ENCODE assay signal across 11 cellular contexts in the genomic region with DNA sequence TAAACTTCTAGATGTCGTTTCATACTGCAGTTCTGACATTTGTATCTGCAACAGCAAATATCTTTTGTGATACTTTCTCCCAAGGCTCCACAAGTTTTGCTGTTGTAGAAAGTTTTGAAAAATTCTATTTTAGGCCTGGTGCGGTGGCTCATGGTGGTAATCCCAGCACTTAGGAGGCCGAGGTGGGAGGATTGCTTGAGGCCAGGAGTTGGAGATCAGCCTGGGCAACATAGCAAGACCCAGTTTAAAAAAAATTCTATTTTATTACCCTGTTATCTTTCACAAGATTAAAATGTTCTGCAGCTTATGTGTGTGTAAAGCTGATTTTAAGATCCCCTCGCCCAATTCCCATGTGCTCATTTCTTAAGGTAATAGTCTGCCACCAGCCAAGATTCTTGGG. TPM values are rescaled to one million over a fixed set of nuclear protein-coding genes. Genes with fewer than 3 reads are reported as not detected.
A peak's percentile ranks its signal among the peaks of the same experiment; 100 is the strongest.
DNase-seq lines count a peak whose midpoint lies in the region; ATAC-seq and TF ChIP-seq lines count a peak whose summit lies in the region.
"Had no signal": no experiment of that assay in that cellular context is flagged by ENCODE, and none has a peak within 500 bp of the region (broad histone marks: within the 10 kb centered on the region; RNA-seq: fewer than 3 reads in every experiment).

No MANE protein-coding gene starts in this region.

- no peaks in the 10 kb centered on the region for H3K27me3 ChIP-seq in right cardiac atrium (ENCODE audit: control insufficient read depth, insufficient read depth)
- H3K27me3 ChIP-seq in heart right ventricle: no peaks in the 10 kb centered on the region
- no peaks in the 10 kb centered on the region for H3K27me3 ChIP-seq in iPS-20b (ENCODE audit: insufficient read depth, low read length)
- H3K27me3 ChIP-seq in vagina: no peaks in the 10 kb centered on the region
- H3K27me3 ChIP-seq: transverse colon had no signal

- TF ChIP-seq CTCF in heart right ventricle (IDR thresholded peaks at IDR 0.05) (no peak), vagina (IDR thresholded peaks at IDR 0.05) (no peak)

- no peak for TF ChIP-seq POLR2A in vagina (IDR thresholded peaks at IDR 0.05)

- H3K9me3 ChIP-seq in right cardiac atrium (ENCODE audit: control insufficient read depth, low read length) (no peaks in the 10 kb centered on the region), heart right ventricle (no peaks in the 10 kb centered on the region), iPS-20b (ENCODE audit: insufficient read depth, low read depth, low read length) (no peaks in the 10 kb centered on the region), vagina (no peaks in the 10 kb centered on the region)
- H3K9me3 ChIP-seq: transverse colon had no signal

- peaks cover 37% of the 10 kb centered on the region for H3K4me1 Mint-ChIP-seq in activated T-helper 2 cell treated with anti-CD3 and anti-CD28 coated beads, Interferon-gamma antibody, Interleukin-2, Interleukin-4, amounts not matched to agents 10 μg/mL and 5 μg/mL and 100 μg/mL, durations not matched to agents 14 hours and 24 hours and 36 hours (ENCODE audit: low read depth)

- H3K4me3 Mint-ChIP-seq in activated T-helper 2 cell treated with anti-CD3 and anti-CD28 coated beads, Interferon-gamma antibody, Interleukin-2, Interleukin-4, amounts not matched to agents 10 μg/mL and 5 μg/mL and 100 μg/mL, durations not matched to agents 14 hours and 24 hours and 36 hours (ENCODE audit: low read depth): peak overlapping the region; percentile 100

- H3K36me3 ChIP-seq in heart right ventricle (peaks cover 0 to 14% (median 0%) of the 10 kb centered on the region in 9 donors), iPS-20b (ENCODE audit: insufficient read depth, low read depth, low read length) (peaks cover 27% of the 10 kb centered on the region; the same call in 1 of the 2 replicates), vagina (no peaks in the 10 kb centered on the region)
- H3K36me3 ChIP-seq: transverse colon had no signal

- H3K27me3 Mint-ChIP-seq in activated T-helper 2 cell treated with anti-CD3 and anti-CD28 coated beads, Interferon-gamma antibody, Interleukin-2, Interleukin-4, amounts not matched to agents 10 μg/mL and 5 μg/mL and 100 μg/mL, durations not matched to agents 14 hours and 24 hours and 36 hours (ENCODE audit: low read depth): no peaks in the 10 kb centered on the region

- 90% methylated on average over 4 of the region's 4 CpGs for WGBS in right cardiac atrium
- 92 to 95% methylated on average over 4 of the region's 4 CpGs for WGBS in heart right ventricle, 2 donors

- H3K36me3 Mint-ChIP-seq in activated T-helper 2 cell treated with anti-CD3 and anti-CD28 coated beads, Interferon-gamma antibody, Interleukin-2, Interleukin-4, amounts not matched to agents 10 μg/mL and 5 μg/mL and 100 μg/mL, durations not matched to agents 14 hours and 24 hours and 36 hours (ENCODE audit: low read depth): peaks cover 50% of the 10 kb centered on the region

- peaks cover 11% of the 10 kb centered on the region for H3K4me1 ChIP-seq in right cardiac atrium (ENCODE audit: control insufficient read depth, insufficient read depth, low read length)
- peaks cover 0 to 57% (median 38%) of the 10 kb centered on the region in 9 donors for H3K4me1 ChIP-seq in heart right ventricle
- H3K4me1 ChIP-seq in iPS-20b (ENCODE audit: insufficient read depth, low read length): peaks cover 24% of the 10 kb centered on the region
- peaks cover 42% of the 10 kb centered on the region for H3K4me1 ChIP-seq in vagina

- H3K9me3 Mint-ChIP-seq in activated T-helper 2 cell treated with anti-CD3 and anti-CD28 coated beads, Interferon-gamma antibody, Interleukin-2, Interleukin-4, amounts not matched to agents 10 μg/mL and 5 μg/mL and 100 μg/mL, durations not matched to agents 14 hours and 24 hours and 36 hours: no peaks in the 10 kb centered on the region

- no peak for DNase-seq in right cardiac atrium
- DNase-seq in heart right ventricle: no peak
- DNase-seq in activated T-helper 2 cell treated with anti-CD3 and anti-CD28 coated beads, Interferon-gamma antibody, Interleukin-2, Interleukin-4, amounts not matched to agents 10 μg/mL and 5 μg/mL and 100 μg/mL, durations not matched to agents 14 hours and 24 hours and 36 hours (ENCODE audit: low spot score): no peak
- no peak for DNase-seq in vagina (ENCODE audit: extremely low spot score in 2 of 2)
- DNase-seq in Kasumi-1 (lab: John Stamatoyannopoulos, UW): no peak
- no peak for DNase-seq in SKM-1 (lab: John Stamatoyannopoulos, UW; ENCODE audit: unreplicated experiment)
- DNase-seq in NCI-H1436 (lab: John Stamatoyannopoulos, UW): no peak
- DNase-seq: DMS79, hypothalamus, transverse colon had no signal

- H3K9ac ChIP-seq in iPS-20b (ENCODE audit: low read depth, low read length): peak overlapping the region; percentile 87; the same call in 1 of the 2 replicates

- intact Hi-C loops in right cardiac atrium (cut with DNase I): no loop called here
- intact Hi-C loops in heart right ventricle (cut with DNase I): loop anchor here in 6 of 10 donors (5.0 kb wide), 1 partner anchor 66 kb away; the partner anchor contains the start of genes ARF5 (in 6 of the 6) and GCC1 (in 6 of the 6)
- intact Hi-C loops in activated T-helper 2 cell treated with anti-CD3 and anti-CD28 coated beads, Interferon-gamma antibody, Interleukin-2, Interleukin-4, amounts not matched to agents 10 μg/mL and 5 μg/mL and 100 μg/mL, durations not matched to agents 14 hours and 24 hours and 36 hours (cut with micrococcal nuclease): loop anchor here (2.0 to 10.0 kb wide), 3 partner anchors 201 to 1571 kb away; partner anchors contain the start of genes AHCYL2 and ZNF800
- intact Hi-C loops in vagina (cut with DNase I): loop anchor here (5.0 kb wide), 1 partner anchor 66 kb away; the partner anchor contains the start of genes ARF5 and GCC1

- H3K27ac Mint-ChIP-seq in activated T-helper 2 cell treated with anti-CD3 and anti-CD28 coated beads, Interferon-gamma antibody, Interleukin-2, Interleukin-4, amounts not matched to agents 10 μg/mL and 5 μg/mL and 100 μg/mL, durations not matched to agents 14 hours and 24 hours and 36 hours: peak overlapping the region; percentile 99

- no peak overlapping the region for H3K27ac ChIP-seq in right cardiac atrium (ENCODE audit: low read length)
- no peak overlapping the region for H3K27ac ChIP-seq in heart right ventricle
- H3K27ac ChIP-seq in iPS-20b (ENCODE audit: low read length): no peak overlapping the region
- no peak overlapping the region for H3K27ac ChIP-seq in vagina

- H3K4me3 ChIP-seq in right cardiac atrium (ENCODE audit: low read length): peak overlapping the region; percentile 81
- H3K4me3 ChIP-seq in heart right ventricle: peak overlapping the region in 5 of 10 donors; percentile 78 to 92 (median 84)
- peak overlapping the region; percentile 86 for H3K4me3 ChIP-seq in iPS-20b (ENCODE audit: low read length)
- H3K4me3 ChIP-seq in vagina: peak overlapping the region; percentile 90

- ATAC-seq in right cardiac atrium (no peak), heart right ventricle (no peak)

RNA-seq across cellular contexts. Expression of gene SND1, which starts 1.4 kb away (rescaled TPM):
- total RNA-seq in right cardiac atrium (100 to 1,000 TPM in 2 of 4 donors, 10 to 100 TPM in 2; 87.5 to 107 (median 96.9) TPM), heart right ventricle (100 to 1,000 TPM in 1 of 10 donors, 10 to 100 TPM in 9; 66.8 to 104 (median 80.8) TPM), vagina (85.9 TPM)
- polyA plus RNA-seq in right cardiac atrium (50.0 TPM), heart right ventricle (100 to 1,000 TPM in 1 of 2 donors, 10 to 100 TPM in 1; 39.9 to 107 TPM)
- 311 TPM in 2 replicates for total RNA-seq in activated T-helper 2 cell treated with anti-CD3 and anti-CD28 coated beads, Interferon-gamma antibody, Interleukin-2, Interleukin-4, amounts not matched to agents 10 μg/mL and 5 μg/mL and 100 μg/mL, durations not matched to agents 14 hours and 24 hours and 36 hours

RNA-seq across cellular contexts. Expression of gene PAX4, which starts 35.5 kb away (rescaled TPM):
- total RNA-seq in right cardiac atrium (not detected), heart right ventricle (not detected), vagina (not detected)
- polyA plus RNA-seq in right cardiac atrium (not detected), heart right ventricle (not detected)
- not detected in 2 replicates for total RNA-seq in activated T-helper 2 cell treated with anti-CD3 and anti-CD28 coated beads, Interferon-gamma antibody, Interleukin-2, Interleukin-4, amounts not matched to agents 10 μg/mL and 5 μg/mL and 100 μg/mL, durations not matched to agents 14 hours and 24 hours and 36 hours

RNA-seq across cellular contexts. Expression of gene FSCN3, which starts 59.9 kb away (rescaled TPM):
- total RNA-seq in right cardiac atrium: under 1 TPM in 3 of 4 donors, not detected in 1; 0.26 to 0.63 (median 0.45) TPM
- polyA plus RNA-seq in right cardiac atrium: 0.09 TPM
- total RNA-seq in heart right ventricle: under 1 TPM in 2 of 10 donors, not detected in 8; 0.71 to 0.79 TPM
- polyA plus RNA-seq in heart right ventricle: under 1 TPM; 0.13 to 0.88 TPM
- 0.99 and 1.4 TPM in 2 replicates for total RNA-seq in activated T-helper 2 cell treated with anti-CD3 and anti-CD28 coated beads, Interferon-gamma antibody, Interleukin-2, Interleukin-4, amounts not matched to agents 10 μg/mL and 5 μg/mL and 100 μg/mL, durations not matched to agents 14 hours and 24 hours and 36 hours
- 1.7 TPM for total RNA-seq in vagina

Comparison
In these comparisons a context has a peak if more than half of its experiments do, and no peak if none do; other contexts are left out.
1. intact Hi-C loops: an anchor here in heart right ventricle (5.0 kb wide), activated T-helper 2 cell treated with anti-CD3 and anti-CD28 coated beads, Interferon-gamma antibody, Interleukin-2, Interleukin-4, amounts not matched to agents 10 μg/mL and 5 μg/mL and 100 μg/mL, durations not matched to agents 14 hours and 24 hours and 36 hours (2.0 to 10.0 kb wide) and vagina (5.0 kb wide); none called in right cardiac atrium.